In genomic region chr11:120013325-120014250, GRCh38 we compare ENCODE assay signal across 8 cellular contexts.
DNase-seq lines count a peak whose midpoint lies in the region; ATAC-seq and TF ChIP-seq lines count a peak whose summit lies in the region.

No MANE protein-coding gene starts in this region.

- peaks cover 50% of the 10 kb centered on the region for H3K27me3 Mint-ChIP-seq in activated T-helper 17 cell treated with anti-CD3 and anti-CD28 coated beads, Interleukin-2, amount 50 U/mL, for 72 hours

- no peaks in the 10 kb centered on the region for H3K9me3 ChIP-seq in Karpas-422 (ENCODE audit: low read length)

- no peaks in the 10 kb centered on the region for H3K4me1 Mint-ChIP-seq in activated T-helper 17 cell treated with anti-CD3 and anti-CD28 coated beads, Interleukin-2, amount 50 U/mL, for 72 hours

- no peak overlapping the region for H3K9ac ChIP-seq in Karpas-422 (ENCODE audit: low read length)

- no peak overlapping the region for H3K4me3 ChIP-seq in Karpas-422 (ENCODE audit: low read length)
- H3K4me3 ChIP-seq in astrocyte of the spinal cord (ENCODE audit: low read depth, low read length), result no peak overlapping the region

- no peak overlapping the region for H3K27ac Mint-ChIP-seq in activated T-helper 17 cell treated with anti-CD3 and anti-CD28 coated beads, Interleukin-2, amount 50 U/mL, for 72 hours

- H3K9me3 Mint-ChIP-seq in activated T-helper 17 cell treated with anti-CD3 and anti-CD28 coated beads, Interleukin-2, amount 50 U/mL, for 72 hours, result no peaks in the 10 kb centered on the region

- in situ Hi-C loops in G401 (cut with HindIII; ENCODE audit: low sequenced_read_pairs) (no loop called here), astrocyte of the spinal cord (cut with HindIII; ENCODE audit: low sequenced_read_pairs) (no loop called here)

- H3K4me2 ChIP-seq in Karpas-422 (ENCODE audit: low read depth, low read length, poor library complexity, severe bottlenecking), result no peak overlapping the region

- no peaks in the 10 kb centered on the region for H3K79me2 ChIP-seq in Karpas-422 (ENCODE audit: low read length)

- no peak overlapping the region for H3K4me3 Mint-ChIP-seq in activated T-helper 17 cell treated with anti-CD3 and anti-CD28 coated beads, Interleukin-2, amount 50 U/mL, for 72 hours

- no peak overlapping the region for H3K27ac ChIP-seq in Karpas-422 (ENCODE audit: low read length)
- H3K27ac ChIP-seq in substantia nigra (ENCODE audit: low read depth, low read length, poor library complexity, severe bottlenecking), result peak overlapping the region; percentile 81

- no peaks in the 10 kb centered on the region for H4K20me1 ChIP-seq in Karpas-422 (ENCODE audit: insufficient read depth, low read depth, low read length)

- no peaks in the 10 kb centered on the region for H3K9me2 ChIP-seq in Karpas-422 (replicated peaks; ENCODE audit: insufficient read depth, low read length)

- H3K36me3 Mint-ChIP-seq in activated T-helper 17 cell treated with anti-CD3 and anti-CD28 coated beads, Interleukin-2, amount 50 U/mL, for 72 hours (ENCODE audit: low read depth), result no peaks in the 10 kb centered on the region

- ATAC-seq in GM19397 (IDR thresholded peaks at IDR 0.05; ENCODE audit: unreplicated experiment), result no peak
- no peak for ATAC-seq in activated T-helper 17 cell treated with anti-CD3 and anti-CD28 coated beads, Interleukin-2, amount 50 U/mL, for 72 hours (replicated peaks)

- peak; percentile 77 for TF ChIP-seq CTCF in astrocyte of the spinal cord (IDR thresholded peaks at IDR 0.05; ENCODE audit: low read depth, low read length)

- peak; percentile 54 for DNase-seq in G401 (ENCODE audit: low spot score)
- DNase-seq in Karpas-422, result peak; percentile 48
- DNase-seq in astrocyte of the spinal cord (ENCODE audit: low read depth, low spot score), result peak; percentile 3
- peak; percentile 96 for DNase-seq in iPS-NIHi7 (ENCODE audit: extremely low spot score)
- DNase-seq in substantia nigra (lab: John Stamatoyannopoulos, UW), result peak in 42 of 49 donors; percentile 21 to 78 (median 58)
- no peak for DNase-seq in NCI-H128 (lab: John Stamatoyannopoulos, UW; ENCODE audit: unreplicated experiment)

- no peaks in the 10 kb centered on the region for H3K27me3 ChIP-seq in Karpas-422 (ENCODE audit: low read length)

- H2AFZ ChIP-seq in Karpas-422 (ENCODE audit: low read length), result no peak overlapping the region

- H3K4me1 ChIP-seq in Karpas-422 (ENCODE audit: low read length), result no peaks in the 10 kb centered on the region

- H3K36me3 ChIP-seq in Karpas-422 (ENCODE audit: insufficient read depth, low read length), result no peaks in the 10 kb centered on the region
